19 cellular contexts compared by ENCODE assay signal in the genomic region with DNA sequence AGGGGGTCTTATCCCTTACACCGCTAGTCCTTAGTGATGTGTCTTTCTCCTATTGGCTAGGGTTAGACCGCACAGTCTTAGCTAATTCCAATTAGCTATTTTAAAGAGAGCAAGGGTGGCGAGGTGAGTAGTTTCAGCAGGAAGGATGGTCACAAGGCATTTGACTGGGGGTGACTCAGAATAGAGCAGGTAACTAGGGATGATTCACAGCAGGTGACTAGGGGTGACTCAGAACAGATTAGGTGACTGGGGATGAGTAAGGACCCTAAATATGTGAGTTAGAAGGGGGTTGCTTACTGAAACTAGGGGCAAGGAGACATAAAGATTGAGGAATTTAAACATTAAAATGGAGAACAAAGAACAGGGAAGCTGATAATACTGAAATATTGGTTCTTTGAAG.
DNase-seq lines count a peak whose midpoint lies in the region; ATAC-seq, FAIRE-seq and TF ChIP-seq lines count a peak whose summit lies in the region.
"Had no signal": no experiment of that assay in that cellular context is flagged by ENCODE, and none has a peak within 500 bp of the region (broad histone marks: within the 10 kb centered on the region; RNA-seq: fewer than 3 reads in every experiment).

No MANE protein-coding gene starts in this region.

- no TSS peak for BruUV-seq in PC-3 (replicated peaks; lab: Mats Ljungman, UMichigan)

- POLR2A ChIA-PET in PC-3 (lab: Charles Lee; ENCODE audit: unreplicated experiment): no interaction called here

- no peaks in the 10 kb centered on the region for H3K27me3 Mint-ChIP-seq in activated T-cell treated with anti-CD3 and anti-CD28 coated beads, Interleukin-2, amount 50 U/mL, for 72 hours (ENCODE audit: low read depth)
- peaks cover 3% of the 10 kb centered on the region for H3K27me3 Mint-ChIP-seq in endodermal cell (ENCODE audit: insufficient read depth)
- no peaks in the 10 kb centered on the region for H3K27me3 Mint-ChIP-seq in natural killer cell treated with Interleukin-12 subunit alpha and Interleukin-12 subunit beta and Interleukin-15 and Interleukin-18, amount 100 ng/mL, for 72 hours
- H3K27me3 Mint-ChIP-seq: B cell had no signal

- H3F3A ChIP-seq in PC-3 (ENCODE audit: low read length, unreplicated experiment) (no peaks in the 10 kb centered on the region), GM23248 (ENCODE audit: insufficient read depth) (no peaks in the 10 kb centered on the region)

- no peaks in the 10 kb centered on the region; the same call in 1 of the 2 replicates for H3K36me3 ChIP-seq in PC-3 (ENCODE audit: low read depth, low read length)
- peaks cover 6% of the 10 kb centered on the region for H3K36me3 ChIP-seq in endodermal cell (ENCODE audit: control insufficient read depth, insufficient read depth, low read length)
- H3K36me3 ChIP-seq in GM23248 (ENCODE audit: low read depth): no peaks in the 10 kb centered on the region

- DNase-seq in activated T-cell treated with anti-CD3 and anti-CD28 coated beads, Interleukin-2, amount 50 U/mL, for 72 hours: no peak
- DNase-seq in activated T-cell treated with anti-CD3 and anti-CD28 coated beads for 4 hours: no peak
- peak; percentile 82 for DNase-seq in PC-3
- no peak for DNase-seq in endodermal cell
- peak; percentile 21 for DNase-seq in urothelium cell line (ENCODE audit: low spot score)
- no peak for DNase-seq in natural killer cell treated with Interleukin-12 subunit alpha and Interleukin-12 subunit beta and Interleukin-15 and Interleukin-18, amount 100 ng/mL, for 72 hours (ENCODE audit: low spot score)
- DNase-seq in GM23248: no peak
- DNase-seq: 8988T, DMS153, H7, HFFc6, MV-4-11, NCI-H1694 treated with DMSO at 0.1 percent for 48 hours, NCI-H510A, NCI-H774 had no signal

- CTCF ChIA-PET in PC-3 (lab: Charles Lee): no interaction called here

- 0 out of 2 replicates have a peak, but pooled peaks cover 4% of the 10 kb centered on the region for H3K4me1 ChIP-seq in PC-3 (ENCODE audit: insufficient read depth, low read length)
- no peaks in the 10 kb centered on the region for H3K4me1 ChIP-seq in endodermal cell (ENCODE audit: control insufficient read depth, insufficient read depth, low read length)
- H3K4me1 ChIP-seq in GM23248 (ENCODE audit: insufficient read depth): no peaks in the 10 kb centered on the region

- H3K4me3 Mint-ChIP-seq in activated T-cell treated with anti-CD3 and anti-CD28 coated beads, Interleukin-2, amount 50 U/mL, for 72 hours: no peak overlapping the region
- no peak overlapping the region for H3K4me3 Mint-ChIP-seq in endodermal cell
- no peak overlapping the region for H3K4me3 Mint-ChIP-seq in natural killer cell treated with Interleukin-12 subunit alpha and Interleukin-12 subunit beta and Interleukin-15 and Interleukin-18, amount 100 ng/mL, for 72 hours
- H3K4me3 Mint-ChIP-seq: B cell, HFFc6 had no signal

- no peak for FAIRE-seq in urothelium cell line (lab: Jason Lieb, UNC)
- FAIRE-seq: GM12892, GM18507 had no signal

- H3K9me2 ChIP-seq in PC-3 (replicated peaks; ENCODE audit: low read length) (no peaks in the 10 kb centered on the region), GM23248 (ENCODE audit: insufficient read depth) (no peaks in the 10 kb centered on the region)

- intact Hi-C loops in PC-3 (cut with micrococcal nuclease): no loop called here

- peak; percentile 52 to 54 for ATAC-seq in activated T-cell treated with anti-CD3 and anti-CD28 coated beads, Interleukin-2, amount 50 U/mL, for 72 hours (replicated peaks in 1 of 2)
- ATAC-seq in PC-3: peak; percentile 85
- ATAC-seq in natural killer cell treated with Interleukin-12 subunit alpha and Interleukin-12 subunit beta and Interleukin-15 and Interleukin-18, amount 100 ng/mL, for 72 hours: no peak
- ATAC-seq in HG02678 (IDR thresholded peaks at IDR 0.05; ENCODE audit: unreplicated experiment): no peak

- no peak overlapping the region for H2AFZ ChIP-seq in PC-3 (ENCODE audit: low read length)
- no peak overlapping the region for H2AFZ ChIP-seq in GM23248

- H3K9me3 Mint-ChIP-seq in activated T-cell treated with anti-CD3 and anti-CD28 coated beads, Interleukin-2, amount 50 U/mL, for 72 hours: peaks cover 20 to 23% of the 10 kb centered on the region in 2 donors
- peaks cover 89% of the 10 kb centered on the region for H3K9me3 Mint-ChIP-seq in endodermal cell
- H3K9me3 Mint-ChIP-seq in natural killer cell treated with Interleukin-12 subunit alpha and Interleukin-12 subunit beta and Interleukin-15 and Interleukin-18, amount 100 ng/mL, for 72 hours: peaks cover 34% of the 10 kb centered on the region

- no peaks in the 10 kb centered on the region for H3K4me1 Mint-ChIP-seq in activated T-cell treated with anti-CD3 and anti-CD28 coated beads, Interleukin-2, amount 50 U/mL, for 72 hours (ENCODE audit: low read depth)
- H3K4me1 Mint-ChIP-seq in endodermal cell: no peaks in the 10 kb centered on the region
- no peaks in the 10 kb centered on the region for H3K4me1 Mint-ChIP-seq in natural killer cell treated with Interleukin-12 subunit alpha and Interleukin-12 subunit beta and Interleukin-15 and Interleukin-18, amount 100 ng/mL, for 72 hours (ENCODE audit: low read depth in 2 of 2)
- H3K4me1 Mint-ChIP-seq: B cell had no signal

- peak overlapping the region; percentile 59 for H3K27ac ChIP-seq in PC-3 (ENCODE audit: low read length)
- no peak overlapping the region for H3K27ac ChIP-seq in endodermal cell (ENCODE audit: low read depth, low read length)
- no peak overlapping the region for H3K27ac ChIP-seq in GM23248

- WGBS in endodermal cell (ENCODE audit: insufficient coverage in 1 of 2, insufficient read length in 1 of 2), 2 experiments: 85 to 94% methylated on average over 2 to 3 of the region's 3 CpGs
- 77 to 90% methylated on average over 3 of the region's 3 CpGs for WGBS in GM23248 (ENCODE audit: low coverage in 1 of 2, low lambda C conversion rate in 2 of 2, missing lambda C conversion rate in 2 of 2), 2 experiments

- H3K4me3 ChIP-seq in PC-3 (ENCODE audit: low read length): no peak overlapping the region
- peak overlapping the region; percentile 60 for H3K4me3 ChIP-seq in endodermal cell (ENCODE audit: low read length)
- no peak overlapping the region for H3K4me3 ChIP-seq in GM23248

- H3K36me3 Mint-ChIP-seq in activated T-cell treated with anti-CD3 and anti-CD28 coated beads, Interleukin-2, amount 50 U/mL, for 72 hours (ENCODE audit: insufficient read depth in 2 of 2): peaks cover 19 to 35% of the 10 kb centered on the region in 2 donors
- H3K36me3 Mint-ChIP-seq in endodermal cell (ENCODE audit: low read depth): peaks cover 27% of the 10 kb centered on the region
- H3K36me3 Mint-ChIP-seq in natural killer cell treated with Interleukin-12 subunit alpha and Interleukin-12 subunit beta and Interleukin-15 and Interleukin-18, amount 100 ng/mL, for 72 hours: peaks cover 37% of the 10 kb centered on the region

- TF ChIP-seq CTCF in PC-3 (conservative IDR thresholded peaks at IDR 0.05; ENCODE audit: low read depth, low read length) (no peak), endodermal cell (conservative IDR thresholded peaks at IDR 0.05) (no peak)

- H4K20me1 ChIP-seq in PC-3 (ENCODE audit: low read length) (no peaks in the 10 kb centered on the region), GM23248 (ENCODE audit: insufficient read depth) (no peaks in the 10 kb centered on the region)

- H3K9ac ChIP-seq in PC-3 (ENCODE audit: low read length) (no peak overlapping the region), endodermal cell (ENCODE audit: extremely low read depth, low read length, poor library complexity, severe bottlenecking) (no peak overlapping the region), GM23248 (no peak overlapping the region)

- no peaks in the 10 kb centered on the region for H3K27me3 ChIP-seq in PC-3 (ENCODE audit: low read length)
- no peaks in the 10 kb centered on the region for H3K27me3 ChIP-seq in endodermal cell (ENCODE audit: control insufficient read depth, insufficient read depth, low read length, poor library complexity, severe bottlenecking)
- H3K27me3 ChIP-seq in GM23248 (replicated peaks; ENCODE audit: insufficient read depth): no peaks in the 10 kb centered on the region

- 0 out of 2 replicates have a peak, but pooled peaks cover 12% of the 10 kb centered on the region for H3K9me3 ChIP-seq in PC-3 (ENCODE audit: low read length)
- H3K9me3 ChIP-seq in endodermal cell (ENCODE audit: control insufficient read depth, low read length): peaks cover 56% of the 10 kb centered on the region
- no peaks in the 10 kb centered on the region for H3K9me3 ChIP-seq in GM23248 (ENCODE audit: low read depth)

- no peak overlapping the region for H3K4me2 ChIP-seq in PC-3 (ENCODE audit: low read length)
- H3K4me2 ChIP-seq in GM23248 (ENCODE audit: unreplicated experiment): no peak overlapping the region

- H3K27ac Mint-ChIP-seq in activated T-cell treated with anti-CD3 and anti-CD28 coated beads, Interleukin-2, amount 50 U/mL, for 72 hours: no peak overlapping the region
- no peak overlapping the region for H3K27ac Mint-ChIP-seq in endodermal cell
- no peak overlapping the region for H3K27ac Mint-ChIP-seq in natural killer cell treated with Interleukin-12 subunit alpha and Interleukin-12 subunit beta and Interleukin-15 and Interleukin-18, amount 100 ng/mL, for 72 hours
- H3K27ac Mint-ChIP-seq: B cell, HFFc6 had no signal

- in situ Hi-C loops in GM23248 (cut with MboI): no loop called here

- H3K79me2 ChIP-seq in PC-3 (ENCODE audit: low read length): no peaks in the 10 kb centered on the region
- H3K79me2 ChIP-seq in GM23248 (ENCODE audit: insufficient read depth): no peaks in the 10 kb centered on the region

Comparison
In these comparisons a context has a peak if more than half of its experiments do, and no peak if none do; other contexts are left out.
1. ATAC-seq: peak in activated T-cell treated with anti-CD3 and anti-CD28 coated beads, Interleukin-2, amount 50 U/mL, for 72 hours (2 of 2) and PC-3 (single experiment); none in natural killer cell treated with Interleukin-12 subunit alpha and Interleukin-12 subunit beta and Interleukin-15 and Interleukin-18, amount 100 ng/mL, for 72 hours (0 of 2) and HG02678 (single experiment).
2. DNase-seq: peak in PC-3 (single experiment) and urothelium cell line (single experiment); none in activated T-cell treated with anti-CD3 and anti-CD28 coated beads, Interleukin-2, amount 50 U/mL, for 72 hours (0 of 2), activated T-cell treated with anti-CD3 and anti-CD28 coated beads for 4 hours (single experiment), endodermal cell (single experiment), natural killer cell treated with Interleukin-12 subunit alpha and Interleukin-12 subunit beta and Interleukin-15 and Interleukin-18, amount 100 ng/mL, for 72 hours (single experiment) and GM23248 (single experiment).